8 cellular contexts compared by ENCODE assay signal in the genomic region with DNA sequence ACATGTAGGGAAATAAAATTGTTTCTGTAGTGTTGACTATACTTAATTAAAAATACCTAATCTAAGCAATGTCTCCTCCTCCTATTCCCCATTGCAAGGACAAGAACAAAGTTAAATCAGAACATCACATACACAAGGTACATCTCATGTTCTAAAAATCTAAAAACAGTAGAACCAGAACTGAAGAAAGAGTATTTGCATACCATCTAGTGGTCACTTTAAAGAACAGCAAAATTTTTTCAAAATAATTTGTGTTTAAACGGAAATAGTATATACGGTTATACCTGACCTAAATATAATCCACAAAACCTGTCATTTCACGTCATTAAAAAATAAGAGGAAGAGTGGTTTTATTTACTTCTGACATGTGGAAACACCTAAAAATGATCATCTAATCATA.
DNase-seq lines count a peak whose midpoint lies in the region; ATAC-seq and TF ChIP-seq lines count a peak whose summit lies in the region.

No MANE protein-coding gene starts in this region.

- H3K4me2 ChIP-seq in DOHH2 (ENCODE audit: low read length) = no peak overlapping the region

- H3K4me3 ChIP-seq in DOHH2 (ENCODE audit: low read length) = no peak overlapping the region
- no peak overlapping the region for H3K4me3 ChIP-seq in esophagus muscularis mucosa

- H3K27ac ChIP-seq in DOHH2 (ENCODE audit: low read depth, low read length) = no peak overlapping the region
- no peak overlapping the region for H3K27ac ChIP-seq in esophagus muscularis mucosa (replicated peaks in 1 of 4)

- H3K9me3 ChIP-seq in DOHH2 (ENCODE audit: control insufficient read depth, insufficient read depth, low read length) = no peaks in the 10 kb centered on the region
- H3K9me3 ChIP-seq in esophagus muscularis mucosa = no peaks in the 10 kb centered on the region

- intact Hi-C loops in esophagus muscularis mucosa (cut with DNase I) = no loop called here
- intact Hi-C loops in sciatic nerve (cut with DNase I) = no loop called here

- peak; percentile 56 for TF ChIP-seq CTCF in DOHH2 (IDR thresholded peaks at IDR 0.05; ENCODE audit: low read depth, low read length, poor library complexity, severe bottlenecking)
- TF ChIP-seq CTCF in esophagus muscularis mucosa (IDR thresholded peaks at IDR 0.05) = peak; percentile 28 to 35 (median 28)

- whole genome bisulfite sequencing in esophagus muscularis mucosa = 9% methylated on average over 3 of the region's 3 CpGs

- no peaks in the 10 kb centered on the region for H3F3A ChIP-seq in DOHH2 (ENCODE audit: control insufficient read depth, insufficient read depth)

- no peaks in the 10 kb centered on the region for H4K20me1 ChIP-seq in DOHH2 (ENCODE audit: control insufficient read depth, insufficient read depth, low read depth, low read length)

- ATAC-seq in HG02885 (IDR thresholded peaks at IDR 0.05; ENCODE audit: poor library complexity, unreplicated experiment) = peak; percentile 69
- no peak for ATAC-seq in sciatic nerve

- H3K4me1 ChIP-seq in DOHH2 (ENCODE audit: control insufficient read depth, low read length) (no peaks in the 10 kb centered on the region), esophagus muscularis mucosa (no peaks in the 10 kb centered on the region)

- H3K36me3 ChIP-seq in DOHH2 (ENCODE audit: control insufficient read depth, low read length) (no peaks in the 10 kb centered on the region), esophagus muscularis mucosa (no peaks in the 10 kb centered on the region)

- H3K27me3 ChIP-seq in DOHH2 (ENCODE audit: control insufficient read depth, low read length) = no peaks in the 10 kb centered on the region
- H3K27me3 ChIP-seq in esophagus muscularis mucosa = no peaks in the 10 kb centered on the region

- no peak for TF ChIP-seq POLR2A in esophagus muscularis mucosa (IDR thresholded peaks at IDR 0.05; ENCODE audit: low read depth)

- no peaks in the 10 kb centered on the region for H3K79me2 ChIP-seq in DOHH2 (ENCODE audit: control insufficient read depth, low read length)

- DNase-seq in NCI-H82 treated with DMSO at 0.1 percent for 48 hours (lab: John Stamatoyannopoulos, UW; ENCODE audit: unreplicated experiment) (peak; percentile 16), esophagus muscularis mucosa (ENCODE audit: extremely low spot score) (no peak), sciatic nerve (ENCODE audit: low spot score) (no peak), GM19240 (ENCODE audit: insufficient read length, low spot score) (no peak), T-helper 1 cell (no peak), dedifferentiated amniotic fluid mesenchymal stem cell (ENCODE audit: extremely low spot score) (no peak)

- TF ChIP-seq EP300 in esophagus muscularis mucosa (IDR thresholded peaks at IDR 0.05) = no peak

- H3K9me2 ChIP-seq in DOHH2 (replicated peaks; ENCODE audit: control insufficient read depth, low read length) = no peaks in the 10 kb centered on the region
